In the genomic region with DNA sequence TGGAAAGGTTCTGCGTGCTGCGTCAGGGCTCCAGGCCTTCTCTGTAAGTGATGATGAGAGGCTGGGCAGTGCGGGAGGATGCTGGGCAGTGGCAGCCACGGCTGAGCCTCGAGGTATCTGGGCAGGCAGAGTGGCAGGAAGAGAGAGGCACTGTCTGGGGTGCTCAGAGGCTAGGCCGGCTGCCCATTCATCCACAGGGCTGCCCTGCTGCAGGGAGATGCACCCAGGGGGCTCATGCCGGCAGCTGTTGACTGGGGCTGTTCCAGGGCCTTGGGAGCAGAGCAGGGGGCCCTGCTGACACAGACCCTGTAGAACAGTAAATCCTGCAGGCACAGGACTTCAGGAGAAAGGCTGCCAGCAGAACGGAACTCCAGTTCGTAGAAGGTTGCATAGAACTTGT, we compare ENCODE assay signal across 20 cellular contexts.
A peak's percentile ranks its signal among the peaks of the same experiment; 100 is the strongest.
DNase-seq lines count a peak whose midpoint lies in the region; ATAC-seq, FAIRE-seq and TF ChIP-seq lines count a peak whose summit lies in the region.
"Had no signal": no experiment of that assay in that cellular context is flagged by ENCODE, and none has a peak within 500 bp of the region (broad histone marks: within the 10 kb centered on the region; RNA-seq: fewer than 3 reads in every experiment).

No MANE protein-coding gene starts in this region.

- no peak overlapping the region for H3K56ac ChIP-seq in H1 (replicated peaks; ENCODE audit: insufficient read length, low read depth, low read length)

- CTCF ChIA-PET in H1 (lab: Charles Lee; ENCODE audit: partially characterized antibody), result interaction anchor here (0.6 kb wide), 1 partner anchor 1136 kb away, joined by 3 read pairs; no protein-coding TSS in a partner anchor

- no peaks in the 10 kb centered on the region for H4K20me1 ChIP-seq in GM23338 (replicated peaks; ENCODE audit: insufficient read depth)
- no peaks in the 10 kb centered on the region for H4K20me1 ChIP-seq in H1 (replicated peaks in 1 of 2; ENCODE audit: control insufficient read depth in 1 of 2, insufficient read depth in 2 of 2, low read length in 2 of 2)

- no peaks in the 10 kb centered on the region for H3K36me3 ChIP-seq in GM23338 (ENCODE audit: insufficient read depth)
- no peaks in the 10 kb centered on the region for H3K36me3 ChIP-seq in H1 (ENCODE audit: control insufficient read depth in 2 of 4, insufficient read depth in 4 of 4, low read length in 3 of 4)
- H3K36me3 ChIP-seq: HAP-1 had no signal

- H3K27me3 Mint-ChIP-seq in GM23338 (ENCODE audit: insufficient read depth, low read depth, poor library complexity), result peaks cover 4% of the 10 kb centered on the region

- no peak overlapping the region for H2BK20ac ChIP-seq in H1 (ENCODE audit: low read length)

- no peak overlapping the region; the same call in 1 of the 2 replicates for H4K8ac ChIP-seq in H1 (ENCODE audit: extremely low read depth, insufficient read depth, low read length)

- H3K23ac ChIP-seq in H1 (ENCODE audit: insufficient read length), result no peak overlapping the region

- 0 out of 2 replicates have a peak overlapping the region, but pooled peaks have one; percentile 23 for H2AFZ ChIP-seq in GM23338
- no peak overlapping the region for H2AFZ ChIP-seq in H1 (ENCODE audit: low read length)

- no peak overlapping the region for H3K14ac ChIP-seq in H1 (ENCODE audit: insufficient read length)

- no peak overlapping the region for H2BK12ac ChIP-seq in H1 (ENCODE audit: low read depth, low read length)

- TF ChIP-seq RAD21 in H1 (IDR thresholded peaks at IDR 0.05 in 1 of 2, conservative IDR thresholded peaks at IDR 0.05 in 1 of 2; ENCODE audit: low read depth in 2 of 2, low read length in 2 of 2), result no peak

- H3K4me3 ChIP-seq in GM23338 (no peak overlapping the region), H1 (ENCODE audit: extremely low read depth in 1 of 4, insufficient read depth in 2 of 4, low read depth in 3 of 4, low read length in 4 of 4) (no peak overlapping the region)
- H3K4me3 ChIP-seq: A549, HAP-1 had no signal

- no peak for FAIRE-seq in H1 (lab: Jason Lieb, UNC)
- FAIRE-seq: A549, GM12891, GM18507 had no signal

- no peaks in the 10 kb centered on the region for H3K4me1 ChIP-seq in GM23338 (ENCODE audit: insufficient read depth)
- no peaks in the 10 kb centered on the region for H3K4me1 ChIP-seq in H1 (replicated peaks in 1 of 4; ENCODE audit: control insufficient read depth in 3 of 4, insufficient read depth in 4 of 4, low read length in 3 of 4)
- H3K4me1 ChIP-seq: A549, HAP-1 had no signal

- TF ChIP-seq POLR2A in H1 (IDR thresholded peaks at IDR 0.05; ENCODE audit: control extremely low read depth in 1 of 2, low read depth in 2 of 2, low read length in 2 of 2), result no peak

- POLR2A ChIA-PET in H1 (lab: Charles Lee; ENCODE audit: partially characterized antibody), result no interaction called here

- no peak overlapping the region for H3K4ac ChIP-seq in H1 (replicated peaks; ENCODE audit: insufficient read length, low read depth, low read length)

- H2BK15ac ChIP-seq in H1 (ENCODE audit: low read length), result no peak overlapping the region

- H3K4me2 ChIP-seq in GM23338 (no peak overlapping the region), H1 (ENCODE audit: insufficient read depth in 1 of 2, low read depth in 2 of 2, low read length in 2 of 2) (no peak overlapping the region)
- H3K4me2 ChIP-seq: A549 had no signal

- ATAC-seq in GM23338 (no peak), HG03520 (IDR thresholded peaks at IDR 0.05; ENCODE audit: unreplicated experiment) (no peak)
- peak; percentile 29 for ATAC-seq in stimulated activated effector memory CD8-positive, alpha-beta T cell treated with anti-CD3 and anti-CD28 coated beads, Interleukin-12 subunit alpha, Interleukin-12 subunit beta, amount 100 ng/mL, for 72 hours
- ATAC-seq: A549 had no signal

- H4K5ac ChIP-seq in H1 (ENCODE audit: insufficient read length, low read depth, low read length), result no peak overlapping the region

- H3K27ac Mint-ChIP-seq in GM23338, result no peak overlapping the region
- no peak overlapping the region for H3K27ac Mint-ChIP-seq in stimulated activated effector memory CD8-positive, alpha-beta T cell treated with anti-CD3 and anti-CD28 coated beads, Interleukin-12 subunit alpha, Interleukin-12 subunit beta, amount 100 ng/mL, for 72 hours
- H3K27ac Mint-ChIP-seq: CD4-positive, alpha-beta memory T cell; HFFc6 had no signal

- no peaks in the 10 kb centered on the region for H3K27me3 ChIP-seq in GM23338 (ENCODE audit: insufficient read depth)
- no peaks in the 10 kb centered on the region; a peak in 1 of 7 replicates for H3K27me3 ChIP-seq in H1 (replicated peaks in 1 of 4; ENCODE audit: control insufficient read depth in 3 of 4, extremely low read depth in 1 of 4, insufficient read depth in 3 of 4, low read length in 3 of 4)

- H3K9me3 ChIP-seq in H1 (ENCODE audit: insufficient read depth in 2 of 2, low read depth in 1 of 2, low read length in 1 of 2), result no peaks in the 10 kb centered on the region
- H3K9me3 ChIP-seq: A549, HAP-1 had no signal

- TF ChIP-seq EP300 in H1 (IDR thresholded peaks at IDR 0.05; ENCODE audit: borderline replicate concordance in 1 of 2, low read depth in 2 of 2, low read length in 2 of 2), result no peak

- 85% methylated on average over 9 of the region's 9 CpGs; no CpG with 5 or more reads in 1 of the 2 experiments for WGBS in H1 (ENCODE audit: extremely low coverage in 1 of 2, insufficient coverage in 1 of 2, insufficient read length in 1 of 2, insufficient replicate concordance in 2 of 2, low coverage in 1 of 2, low lambda C conversion rate in 2 of 2, missing lambda C conversion rate in 1 of 2), 2 experiments

- no peak overlapping the region for H3K4me3 Mint-ChIP-seq in GM23338
- no peak overlapping the region for H3K4me3 Mint-ChIP-seq in stimulated activated effector memory CD8-positive, alpha-beta T cell treated with anti-CD3 and anti-CD28 coated beads, Interleukin-12 subunit alpha, Interleukin-12 subunit beta, amount 100 ng/mL, for 72 hours
- H3K4me3 Mint-ChIP-seq: CD4-positive, alpha-beta memory T cell; HFFc6 had no signal

- peak overlapping the region; percentile 41 for H4K91ac ChIP-seq in H1 (replicated peaks; ENCODE audit: insufficient read length, low read length)

- H3F3A ChIP-seq in GM23338 (replicated peaks; ENCODE audit: low read depth), result no peaks in the 10 kb centered on the region

- H3K18ac ChIP-seq in H1 (ENCODE audit: extremely low read depth, low read length), result no peak overlapping the region

- no peak overlapping the region for H3K9ac ChIP-seq in H1 (replicated peaks in 1 of 4; ENCODE audit: extremely low read depth in 1 of 4, low read depth in 3 of 4, low read length in 3 of 4)

- no peak for DNase-seq in GM23338 (ENCODE audit: low spot score)
- DNase-seq in H1 (ENCODE audit: low read depth in 1 of 2, low spot score in 2 of 2), result no peak
- peak in 1 of 2 donors; percentile 30 for DNase-seq in stimulated activated effector memory CD8-positive, alpha-beta T cell treated with anti-CD3 and anti-CD28 coated beads, Interleukin-12 subunit alpha, Interleukin-12 subunit beta, amount 100 ng/mL, for 72 hours (ENCODE audit: low spot score in 2 of 2)
- no peak for DNase-seq in stimulated activated CD4-positive, alpha-beta T cell treated with anti-CD3 and anti-CD28 coated beads, Interleukin-12 subunit alpha, Interleukin-12 subunit beta, amount 100 ng/mL, for 4 hours
- no peak for DNase-seq in NCI-H748 (lab: John Stamatoyannopoulos, UW; ENCODE audit: unreplicated experiment)
- DNase-seq: 8988T; ACHN; C1 segment of cervical spinal cord; Calu3; CD4-positive, alpha-beta memory T cell; COR-L47; DMS53; DMS79 treated with DMSO at 0.1 percent for 48 hours; GF-D8; HFFc6 had no signal

- peaks cover 5% of the 10 kb centered on the region for H3K4me1 Mint-ChIP-seq in GM23338
- H3K4me1 Mint-ChIP-seq in stimulated activated effector memory CD8-positive, alpha-beta T cell treated with anti-CD3 and anti-CD28 coated beads, Interleukin-12 subunit alpha, Interleukin-12 subunit beta, amount 100 ng/mL, for 72 hours, result no peaks in the 10 kb centered on the region
- H3K4me1 Mint-ChIP-seq: CD4-positive, alpha-beta memory T cell had no signal

- H3K79me2 ChIP-seq in GM23338 (replicated peaks; ENCODE audit: insufficient read depth) (no peaks in the 10 kb centered on the region), H1 (ENCODE audit: control insufficient read depth in 1 of 2, insufficient read depth in 2 of 2, low read length in 2 of 2) (no peaks in the 10 kb centered on the region)

- H3K9me3 Mint-ChIP-seq in GM23338, result no peaks in the 10 kb centered on the region; the same call in 2 of the 3 replicates
- H3K9me3 Mint-ChIP-seq in stimulated activated effector memory CD8-positive, alpha-beta T cell treated with anti-CD3 and anti-CD28 coated beads, Interleukin-12 subunit alpha, Interleukin-12 subunit beta, amount 100 ng/mL, for 72 hours, result no peaks in the 10 kb centered on the region
- H3K9me3 Mint-ChIP-seq: HFFc6 had no signal

- H2BK5ac ChIP-seq in H1 (ENCODE audit: low read depth, low read length), result no peak overlapping the region

- no peak for TF ChIP-seq CTCF in GM23338 (conservative IDR thresholded peaks at IDR 0.05; ENCODE audit: low read depth in 2 of 2)
- TF ChIP-seq CTCF in H1 (IDR thresholded peaks at IDR 0.05; ENCODE audit: control extremely low read depth in 1 of 3, insufficient read depth in 1 of 3, low read depth in 1 of 3, low read length in 3 of 3), result no peak

- H2AK5ac ChIP-seq in H1 (ENCODE audit: low read depth, low read length), result no peak overlapping the region

- H3K27ac ChIP-seq in GM23338 (ENCODE audit: low read depth) (no peak overlapping the region), H1 (ENCODE audit: low read depth, low read length) (no peak overlapping the region)
- H3K27ac ChIP-seq: A549 had no signal

- no peak overlapping the region for H2BK120ac ChIP-seq in H1 (replicated peaks; ENCODE audit: low read depth, low read length)

- no peaks in the 10 kb centered on the region for H3K79me1 ChIP-seq in H1 (ENCODE audit: low read depth, low read length)

- peaks cover 13% of the 10 kb centered on the region; the same call in 1 of the 2 replicates for H3K9me2 ChIP-seq in GM23338 (ENCODE audit: insufficient read depth)

- H3K23me2 ChIP-seq in H1 (ENCODE audit: low read depth, low read length), result no peaks in the 10 kb centered on the region

- no peaks in the 10 kb centered on the region for H3K36me3 Mint-ChIP-seq in GM23338 (ENCODE audit: low read depth)
- H3K36me3 Mint-ChIP-seq in stimulated activated effector memory CD8-positive, alpha-beta T cell treated with anti-CD3 and anti-CD28 coated beads, Interleukin-12 subunit alpha, Interleukin-12 subunit beta, amount 100 ng/mL, for 72 hours, result no peaks in the 10 kb centered on the region
- H3K36me3 Mint-ChIP-seq: CD4-positive, alpha-beta memory T cell had no signal

TF ChIP-seq in GM23338, 12 proteins besides CTCF, POLR2A, EP300 and RAD21 (continues in another document):
- TF ChIP-seq NANOG (IDR thresholded peaks at IDR 0.05; ENCODE audit: borderline replicate concordance), result no peak
- no peak for TF ChIP-seq ZNF114 (CRISPR knock-in tag; IDR thresholded peaks at IDR 0.05)
- no peak for TF ChIP-seq JUNB (IDR thresholded peaks at IDR 0.05; ENCODE audit: unreplicated experiment)

TF ChIP-seq in H1, 55 proteins besides CTCF, POLR2A, EP300 and RAD21 (continues in another document):
- no peak for TF ChIP-seq POLR2AphosphoS5 (IDR thresholded peaks at IDR 0.05; ENCODE audit: low read depth, low read length)
- TF ChIP-seq TAF1 (IDR thresholded peaks at IDR 0.05; ENCODE audit: low read depth, low read length), result no peak
- TF ChIP-seq RFX5 (IDR thresholded peaks at IDR 0.05; ENCODE audit: borderline replicate concordance, low read depth, low read length), result no peak
- TF ChIP-seq YY1 (IDR thresholded peaks at IDR 0.05; ENCODE audit: low read depth, low read length), result no peak
